Comparison of ENCODE assay signal across 1 cellular context in genomic region chr6:13413466-13413862, GRCh38.
TF ChIP-seq lines count a peak whose summit lies in the region.

No MANE protein-coding gene starts in this region.

TF ChIP-seq in GM23338, 12 proteins besides CTCF, POLR2A, EP300 and RAD21 (continued from another document):
- TF ChIP-seq ZNF462 (CRISPR knock-in tag; IDR thresholded peaks at IDR 0.05) (no peak), ETS1 (IDR thresholded peaks at IDR 0.05) (no peak), EZH2 (IDR thresholded peaks at IDR 0.05; ENCODE audit: low read depth, unreplicated experiment) (no peak)
